Comparison of ENCODE assay signal across 1 cellular context in the genomic region with DNA sequence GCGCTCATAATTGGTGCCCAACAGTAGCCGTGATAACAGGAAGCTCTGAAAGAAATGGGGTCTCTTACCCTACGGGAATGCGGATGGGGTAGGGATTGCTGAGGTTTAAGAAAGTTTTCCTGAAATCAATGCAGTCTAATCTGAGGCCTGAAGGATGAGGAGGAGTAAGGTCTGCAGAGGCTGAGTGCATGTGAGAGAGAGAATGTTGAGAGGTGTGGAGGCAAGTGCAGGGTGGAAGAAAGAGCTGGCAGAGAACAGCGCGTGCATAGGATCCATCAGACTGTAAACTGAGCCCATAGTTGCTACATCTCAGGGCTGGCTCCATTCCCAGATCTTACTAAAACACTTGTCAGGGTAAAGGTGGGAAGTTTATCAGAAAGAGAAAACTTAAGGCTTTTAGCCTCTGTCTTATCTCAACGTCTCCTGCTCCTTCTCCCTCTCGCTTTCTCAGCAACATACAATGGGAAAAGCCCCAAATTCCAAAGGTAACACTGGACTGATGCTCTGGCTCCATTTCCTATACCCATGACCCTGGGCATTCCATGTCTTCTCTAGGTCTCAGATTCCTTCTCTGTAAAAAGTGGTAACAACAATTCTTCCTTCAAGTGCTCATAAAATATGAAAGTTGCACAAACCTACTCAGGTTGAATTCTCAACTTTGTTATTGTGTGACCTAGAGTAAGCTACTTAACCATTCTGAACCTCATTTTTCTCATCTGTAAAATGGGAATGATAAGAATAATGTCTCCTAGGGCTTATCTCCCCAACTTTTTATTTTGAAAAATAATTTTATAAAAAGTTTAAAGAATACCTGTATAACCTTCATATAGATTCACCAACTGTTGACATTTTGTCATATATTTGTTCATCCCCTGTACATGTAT.
A peak's percentile ranks its signal among the peaks of the same experiment; 100 is the strongest.
TF ChIP-seq lines count a peak whose summit lies in the region.

No MANE protein-coding gene starts in this region.

TF ChIP-seq in HEK293, 187 proteins besides CTCF, POLR2A, EP300 and RAD21 (continued from another document and continues in another):
- TF ChIP-seq, protein P1, sequence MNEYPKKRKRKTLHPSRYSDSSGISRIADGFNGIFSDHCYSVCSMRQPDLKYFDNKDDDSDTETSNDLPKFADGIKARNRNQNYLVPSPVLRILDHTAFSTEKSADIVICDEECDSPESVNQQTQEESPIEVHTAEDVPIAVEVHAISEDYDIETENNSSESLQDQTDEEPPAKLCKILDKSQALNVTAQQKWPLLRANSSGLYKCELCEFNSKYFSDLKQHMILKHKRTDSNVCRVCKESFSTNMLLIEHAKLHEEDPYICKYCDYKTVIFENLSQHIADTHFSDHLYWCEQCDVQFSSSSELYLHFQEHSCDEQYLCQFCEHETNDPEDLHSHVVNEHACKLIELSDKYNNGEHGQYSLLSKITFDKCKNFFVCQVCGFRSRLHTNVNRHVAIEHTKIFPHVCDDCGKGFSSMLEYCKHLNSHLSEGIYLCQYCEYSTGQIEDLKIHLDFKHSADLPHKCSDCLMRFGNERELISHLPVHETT (tag by site-specific recombination; IDR thresholded peaks at IDR 0.05), result no peak; the same call in 1 of the 2 replicates
- TF ChIP-seq ZNF600 (tag by site-specific recombination; IDR thresholded peaks at IDR 0.05) (peak; percentile 82), BCL11B (tag by site-specific recombination; IDR thresholded peaks at IDR 0.05; ENCODE audit: low read depth) (peak; percentile 40; the same call in 1 of the 2 replicates), TRIM28 (IDR thresholded peaks at IDR 0.05; ENCODE audit: borderline replicate concordance, low read length) (peak; percentile 75; the same call in 1 of the 2 replicates), ZNF16 (tag by site-specific recombination; IDR thresholded peaks at IDR 0.05; ENCODE audit: low read depth) (peak; percentile 71; the same call in 1 of the 2 replicates)
- TF ChIP-seq, protein P2, sequence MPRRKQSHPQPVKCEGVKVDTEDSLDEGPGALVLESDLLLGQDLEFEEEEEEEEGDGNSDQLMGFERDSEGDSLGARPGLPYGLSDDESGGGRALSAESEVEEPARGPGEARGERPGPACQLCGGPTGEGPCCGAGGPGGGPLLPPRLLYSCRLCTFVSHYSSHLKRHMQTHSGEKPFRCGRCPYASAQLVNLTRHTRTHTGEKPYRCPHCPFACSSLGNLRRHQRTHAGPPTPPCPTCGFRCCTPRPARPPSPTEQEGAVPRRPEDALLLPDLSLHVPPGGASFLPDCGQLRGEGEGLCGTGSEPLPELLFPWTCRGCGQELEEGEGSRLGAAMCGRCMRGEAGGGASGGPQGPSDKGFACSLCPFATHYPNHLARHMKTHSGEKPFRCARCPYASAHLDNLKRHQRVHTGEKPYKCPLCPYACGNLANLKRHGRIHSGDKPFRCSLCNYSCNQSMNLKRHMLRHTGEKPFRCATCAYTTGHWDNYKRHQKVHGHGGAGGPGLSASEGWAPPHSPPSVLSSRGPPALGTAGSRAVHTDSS (tag by site-specific recombination; IDR thresholded peaks at IDR 0.05), result peak; percentile 57
- TF ChIP-seq, protein P3, sequence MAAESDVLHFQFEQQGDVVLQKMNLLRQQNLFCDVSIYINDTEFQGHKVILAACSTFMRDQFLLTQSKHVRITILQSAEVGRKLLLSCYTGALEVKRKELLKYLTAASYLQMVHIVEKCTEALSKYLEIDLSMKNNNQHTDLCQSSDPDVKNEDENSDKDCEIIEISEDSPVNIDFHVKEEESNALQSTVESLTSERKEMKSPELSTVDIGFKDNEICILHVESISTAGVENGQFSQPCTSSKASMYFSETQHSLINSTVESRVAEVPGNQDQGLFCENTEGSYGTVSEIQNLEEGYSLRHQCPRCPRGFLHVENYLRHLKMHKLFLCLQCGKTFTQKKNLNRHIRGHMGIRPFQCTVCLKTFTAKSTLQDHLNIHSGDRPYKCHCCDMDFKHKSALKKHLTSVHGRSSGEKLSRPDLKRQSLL (tag by site-specific recombination; IDR thresholded peaks at IDR 0.05), result peak; percentile 67
- TF ChIP-seq, protein P4, sequence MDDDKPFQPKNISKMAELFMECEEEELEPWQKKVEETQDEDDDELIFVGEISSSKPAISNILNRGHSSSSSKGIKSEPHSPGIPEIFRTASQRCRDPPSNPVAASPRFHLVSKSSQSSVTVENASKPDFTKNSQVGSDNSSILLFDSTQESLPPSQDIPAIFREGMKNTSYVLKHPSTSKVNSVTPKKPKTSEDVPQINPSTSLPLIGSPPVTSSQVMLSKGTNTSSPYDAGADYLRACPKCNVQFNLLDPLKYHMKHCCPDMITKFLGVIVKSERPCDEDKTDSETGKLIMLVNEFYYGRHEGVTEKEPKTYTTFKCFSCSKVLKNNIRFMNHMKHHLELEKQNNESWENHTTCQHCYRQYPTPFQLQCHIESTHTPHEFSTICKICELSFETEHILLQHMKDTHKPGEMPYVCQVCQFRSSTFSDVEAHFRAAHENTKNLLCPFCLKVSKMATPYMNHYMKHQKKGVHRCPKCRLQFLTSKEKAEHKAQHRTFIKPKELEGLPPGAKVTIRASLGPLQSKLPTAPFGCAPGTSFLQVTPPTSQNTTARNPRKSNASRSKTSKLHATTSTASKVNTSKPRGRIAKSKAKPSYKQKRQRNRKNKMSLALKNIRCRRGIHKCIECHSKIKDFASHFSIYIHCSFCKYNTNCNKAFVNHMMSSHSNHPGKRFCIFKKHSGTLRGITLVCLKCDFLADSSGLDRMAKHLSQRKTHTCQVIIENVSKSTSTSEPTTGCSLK (tag by site-specific recombination; IDR thresholded peaks at IDR 0.05), result no peak
- TF ChIP-seq, protein P5, sequence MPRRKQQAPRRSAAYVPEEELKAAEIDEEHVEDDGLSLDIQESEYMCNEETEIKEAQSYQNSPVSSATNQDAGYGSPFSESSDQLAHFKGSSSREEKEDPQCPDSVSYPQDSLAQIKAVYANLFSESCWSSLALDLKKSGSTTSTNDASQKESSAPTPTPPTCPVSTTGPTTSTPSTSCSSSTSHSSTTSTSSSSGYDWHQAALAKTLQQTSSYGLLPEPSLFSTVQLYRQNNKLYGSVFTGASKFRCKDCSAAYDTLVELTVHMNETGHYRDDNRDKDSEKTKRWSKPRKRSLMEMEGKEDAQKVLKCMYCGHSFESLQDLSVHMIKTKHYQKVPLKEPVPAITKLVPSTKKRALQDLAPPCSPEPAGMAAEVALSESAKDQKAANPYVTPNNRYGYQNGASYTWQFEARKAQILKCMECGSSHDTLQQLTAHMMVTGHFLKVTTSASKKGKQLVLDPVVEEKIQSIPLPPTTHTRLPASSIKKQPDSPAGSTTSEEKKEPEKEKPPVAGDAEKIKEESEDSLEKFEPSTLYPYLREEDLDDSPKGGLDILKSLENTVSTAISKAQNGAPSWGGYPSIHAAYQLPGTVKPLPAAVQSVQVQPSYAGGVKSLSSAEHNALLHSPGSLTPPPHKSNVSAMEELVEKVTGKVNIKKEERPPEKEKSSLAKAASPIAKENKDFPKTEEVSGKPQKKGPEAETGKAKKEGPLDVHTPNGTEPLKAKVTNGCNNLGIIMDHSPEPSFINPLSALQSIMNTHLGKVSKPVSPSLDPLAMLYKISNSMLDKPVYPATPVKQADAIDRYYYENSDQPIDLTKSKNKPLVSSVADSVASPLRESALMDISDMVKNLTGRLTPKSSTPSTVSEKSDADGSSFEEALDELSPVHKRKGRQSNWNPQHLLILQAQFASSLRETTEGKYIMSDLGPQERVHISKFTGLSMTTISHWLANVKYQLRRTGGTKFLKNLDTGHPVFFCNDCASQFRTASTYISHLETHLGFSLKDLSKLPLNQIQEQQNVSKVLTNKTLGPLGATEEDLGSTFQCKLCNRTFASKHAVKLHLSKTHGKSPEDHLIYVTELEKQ (tag by site-specific recombination; IDR thresholded peaks at IDR 0.05; ENCODE audit: borderline replicate concordance), result peak; percentile 22; the same call in 1 of the 2 replicates
- TF ChIP-seq, protein P6, sequence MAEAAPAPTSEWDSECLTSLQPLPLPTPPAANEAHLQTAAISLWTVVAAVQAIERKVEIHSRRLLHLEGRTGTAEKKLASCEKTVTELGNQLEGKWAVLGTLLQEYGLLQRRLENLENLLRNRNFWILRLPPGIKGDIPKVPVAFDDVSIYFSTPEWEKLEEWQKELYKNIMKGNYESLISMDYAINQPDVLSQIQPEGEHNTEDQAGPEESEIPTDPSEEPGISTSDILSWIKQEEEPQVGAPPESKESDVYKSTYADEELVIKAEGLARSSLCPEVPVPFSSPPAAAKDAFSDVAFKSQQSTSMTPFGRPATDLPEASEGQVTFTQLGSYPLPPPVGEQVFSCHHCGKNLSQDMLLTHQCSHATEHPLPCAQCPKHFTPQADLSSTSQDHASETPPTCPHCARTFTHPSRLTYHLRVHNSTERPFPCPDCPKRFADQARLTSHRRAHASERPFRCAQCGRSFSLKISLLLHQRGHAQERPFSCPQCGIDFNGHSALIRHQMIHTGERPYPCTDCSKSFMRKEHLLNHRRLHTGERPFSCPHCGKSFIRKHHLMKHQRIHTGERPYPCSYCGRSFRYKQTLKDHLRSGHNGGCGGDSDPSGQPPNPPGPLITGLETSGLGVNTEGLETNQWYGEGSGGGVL (tag by site-specific recombination; IDR thresholded peaks at IDR 0.05), result peak; percentile 60
- TF ChIP-seq, protein P7, sequence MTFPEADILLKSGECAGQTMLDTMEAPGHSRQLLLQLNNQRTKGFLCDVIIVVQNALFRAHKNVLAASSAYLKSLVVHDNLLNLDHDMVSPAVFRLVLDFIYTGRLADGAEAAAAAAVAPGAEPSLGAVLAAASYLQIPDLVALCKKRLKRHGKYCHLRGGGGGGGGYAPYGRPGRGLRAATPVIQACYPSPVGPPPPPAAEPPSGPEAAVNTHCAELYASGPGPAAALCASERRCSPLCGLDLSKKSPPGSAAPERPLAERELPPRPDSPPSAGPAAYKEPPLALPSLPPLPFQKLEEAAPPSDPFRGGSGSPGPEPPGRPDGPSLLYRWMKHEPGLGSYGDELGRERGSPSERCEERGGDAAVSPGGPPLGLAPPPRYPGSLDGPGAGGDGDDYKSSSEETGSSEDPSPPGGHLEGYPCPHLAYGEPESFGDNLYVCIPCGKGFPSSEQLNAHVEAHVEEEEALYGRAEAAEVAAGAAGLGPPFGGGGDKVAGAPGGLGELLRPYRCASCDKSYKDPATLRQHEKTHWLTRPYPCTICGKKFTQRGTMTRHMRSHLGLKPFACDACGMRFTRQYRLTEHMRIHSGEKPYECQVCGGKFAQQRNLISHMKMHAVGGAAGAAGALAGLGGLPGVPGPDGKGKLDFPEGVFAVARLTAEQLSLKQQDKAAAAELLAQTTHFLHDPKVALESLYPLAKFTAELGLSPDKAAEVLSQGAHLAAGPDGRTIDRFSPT (tag by site-specific recombination; IDR thresholded peaks at IDR 0.05), result no peak
- TF ChIP-seq, protein P8, sequence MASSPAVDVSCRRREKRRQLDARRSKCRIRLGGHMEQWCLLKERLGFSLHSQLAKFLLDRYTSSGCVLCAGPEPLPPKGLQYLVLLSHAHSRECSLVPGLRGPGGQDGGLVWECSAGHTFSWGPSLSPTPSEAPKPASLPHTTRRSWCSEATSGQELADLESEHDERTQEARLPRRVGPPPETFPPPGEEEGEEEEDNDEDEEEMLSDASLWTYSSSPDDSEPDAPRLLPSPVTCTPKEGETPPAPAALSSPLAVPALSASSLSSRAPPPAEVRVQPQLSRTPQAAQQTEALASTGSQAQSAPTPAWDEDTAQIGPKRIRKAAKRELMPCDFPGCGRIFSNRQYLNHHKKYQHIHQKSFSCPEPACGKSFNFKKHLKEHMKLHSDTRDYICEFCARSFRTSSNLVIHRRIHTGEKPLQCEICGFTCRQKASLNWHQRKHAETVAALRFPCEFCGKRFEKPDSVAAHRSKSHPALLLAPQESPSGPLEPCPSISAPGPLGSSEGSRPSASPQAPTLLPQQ (tag by site-specific recombination; IDR thresholded peaks at IDR 0.05), result peak; percentile 74
- TF ChIP-seq, protein P9, sequence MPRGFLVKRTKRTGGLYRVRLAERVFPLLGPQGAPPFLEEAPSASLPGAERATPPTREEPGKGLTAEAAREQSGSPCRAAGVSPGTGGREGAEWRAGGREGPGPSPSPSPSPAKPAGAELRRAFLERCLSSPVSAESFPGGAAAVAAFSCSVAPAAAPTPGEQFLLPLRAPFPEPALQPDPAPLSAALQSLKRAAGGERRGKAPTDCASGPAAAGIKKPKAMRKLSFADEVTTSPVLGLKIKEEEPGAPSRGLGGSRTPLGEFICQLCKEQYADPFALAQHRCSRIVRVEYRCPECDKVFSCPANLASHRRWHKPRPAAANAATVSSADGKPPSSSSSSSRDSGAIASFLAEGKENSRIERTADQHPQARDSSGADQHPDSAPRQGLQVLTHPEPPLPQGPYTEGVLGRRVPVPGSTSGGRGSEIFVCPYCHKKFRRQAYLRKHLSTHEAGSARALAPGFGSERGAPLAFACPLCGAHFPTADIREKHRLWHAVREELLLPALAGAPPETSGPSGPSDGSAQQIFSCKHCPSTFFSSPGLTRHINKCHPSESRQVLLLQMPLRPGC (tag by site-specific recombination; IDR thresholded peaks at IDR 0.05), result peak; percentile 66; the same call in 1 of the 2 replicates
- TF ChIP-seq, protein P10, sequence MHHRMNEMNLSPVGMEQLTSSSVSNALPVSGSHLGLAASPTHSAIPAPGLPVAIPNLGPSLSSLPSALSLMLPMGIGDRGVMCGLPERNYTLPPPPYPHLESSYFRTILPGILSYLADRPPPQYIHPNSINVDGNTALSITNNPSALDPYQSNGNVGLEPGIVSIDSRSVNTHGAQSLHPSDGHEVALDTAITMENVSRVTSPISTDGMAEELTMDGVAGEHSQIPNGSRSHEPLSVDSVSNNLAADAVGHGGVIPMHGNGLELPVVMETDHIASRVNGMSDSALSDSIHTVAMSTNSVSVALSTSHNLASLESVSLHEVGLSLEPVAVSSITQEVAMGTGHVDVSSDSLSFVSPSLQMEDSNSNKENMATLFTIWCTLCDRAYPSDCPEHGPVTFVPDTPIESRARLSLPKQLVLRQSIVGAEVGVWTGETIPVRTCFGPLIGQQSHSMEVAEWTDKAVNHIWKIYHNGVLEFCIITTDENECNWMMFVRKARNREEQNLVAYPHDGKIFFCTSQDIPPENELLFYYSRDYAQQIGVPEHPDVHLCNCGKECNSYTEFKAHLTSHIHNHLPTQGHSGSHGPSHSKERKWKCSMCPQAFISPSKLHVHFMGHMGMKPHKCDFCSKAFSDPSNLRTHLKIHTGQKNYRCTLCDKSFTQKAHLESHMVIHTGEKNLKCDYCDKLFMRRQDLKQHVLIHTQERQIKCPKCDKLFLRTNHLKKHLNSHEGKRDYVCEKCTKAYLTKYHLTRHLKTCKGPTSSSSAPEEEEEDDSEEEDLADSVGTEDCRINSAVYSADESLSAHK (tag by site-specific recombination; IDR thresholded peaks at IDR 0.05), result peak; percentile 60; the same call in 1 of the 2 replicates
- TF ChIP-seq, protein P11, sequence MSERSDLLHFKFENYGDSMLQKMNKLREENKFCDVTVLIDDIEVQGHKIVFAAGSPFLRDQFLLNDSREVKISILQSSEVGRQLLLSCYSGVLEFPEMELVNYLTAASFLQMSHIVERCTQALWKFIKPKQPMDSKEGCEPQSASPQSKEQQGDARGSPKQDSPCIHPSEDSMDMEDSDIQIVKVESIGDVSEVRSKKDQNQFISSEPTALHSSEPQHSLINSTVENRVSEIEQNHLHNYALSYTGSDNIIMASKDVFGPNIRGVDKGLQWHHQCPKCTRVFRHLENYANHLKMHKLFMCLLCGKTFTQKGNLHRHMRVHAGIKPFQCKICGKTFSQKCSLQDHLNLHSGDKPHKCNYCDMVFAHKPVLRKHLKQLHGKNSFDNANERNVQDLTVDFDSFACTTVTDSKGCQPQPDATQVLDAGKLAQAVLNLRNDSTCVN (tag by site-specific recombination; optimal IDR thresholded peaks at IDR 0.05), result peak; percentile 37
- TF ChIP-seq, protein P12, sequence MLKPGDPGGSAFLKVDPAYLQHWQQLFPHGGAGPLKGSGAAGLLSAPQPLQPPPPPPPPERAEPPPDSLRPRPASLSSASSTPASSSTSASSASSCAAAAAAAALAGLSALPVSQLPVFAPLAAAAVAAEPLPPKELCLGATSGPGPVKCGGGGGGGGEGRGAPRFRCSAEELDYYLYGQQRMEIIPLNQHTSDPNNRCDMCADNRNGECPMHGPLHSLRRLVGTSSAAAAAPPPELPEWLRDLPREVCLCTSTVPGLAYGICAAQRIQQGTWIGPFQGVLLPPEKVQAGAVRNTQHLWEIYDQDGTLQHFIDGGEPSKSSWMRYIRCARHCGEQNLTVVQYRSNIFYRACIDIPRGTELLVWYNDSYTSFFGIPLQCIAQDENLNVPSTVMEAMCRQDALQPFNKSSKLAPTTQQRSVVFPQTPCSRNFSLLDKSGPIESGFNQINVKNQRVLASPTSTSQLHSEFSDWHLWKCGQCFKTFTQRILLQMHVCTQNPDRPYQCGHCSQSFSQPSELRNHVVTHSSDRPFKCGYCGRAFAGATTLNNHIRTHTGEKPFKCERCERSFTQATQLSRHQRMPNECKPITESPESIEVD (tag by site-specific recombination; IDR thresholded peaks at IDR 0.05), result peak; percentile 83
